11 cellular contexts compared by ENCODE assay signal in genomic region chr15:85545185-85545584, GRCh38.
A peak's percentile ranks its signal among the peaks of the same experiment; 100 is the strongest.
DNase-seq lines count a peak whose midpoint lies in the region; ATAC-seq and TF ChIP-seq lines count a peak whose summit lies in the region.
"Had no signal": no experiment of that assay in that cellular context is flagged by ENCODE, and none has a peak within 500 bp of the region (broad histone marks: within the 10 kb centered on the region; RNA-seq: fewer than 3 reads in every experiment).

No MANE protein-coding gene starts in this region.

- H3K27ac ChIP-seq in CD8-positive, alpha-beta T cell (ENCODE audit: low read depth, low read length), result no peak overlapping the region
- peak overlapping the region in 3 of 4 donors; percentile 33 to 43 (median 37) for H3K27ac ChIP-seq in gastrocnemius medialis
- H3K27ac ChIP-seq: RWPE1 had no signal

- H3K4me3 Mint-ChIP-seq in CD8-positive, alpha-beta T cell, result no peak overlapping the region

- TF ChIP-seq POLR2A in gastrocnemius medialis (IDR thresholded peaks at IDR 0.05) (no peak), erythroblast (IDR thresholded peaks at IDR 0.05; ENCODE audit: low read length) (no peak)

- no peaks in the 10 kb centered on the region for H3K9me3 Mint-ChIP-seq in CD8-positive, alpha-beta T cell

- H3K4me1 Mint-ChIP-seq in CD8-positive, alpha-beta T cell (ENCODE audit: low read depth), result peaks cover 68% of the 10 kb centered on the region

- intact Hi-C loops in CD8-positive, alpha-beta T cell (cut with DNase I, micrococcal nuclease), result no loop called here
- intact Hi-C loops in Right ventricle myocardium superior (cut with DNase I) (no loop called here), gastrocnemius medialis (cut with DNase I; ENCODE audit: low total_unique reads) (no loop called here)

- no peak for DNase-seq in CD8-positive, alpha-beta T cell
- DNase-seq in SK-MEL-5 (ENCODE audit: low read depth, low spot score) (peak; percentile 71), Right ventricle myocardium superior (no peak), gastrocnemius medialis (no peak), erythroblast (lab: John Stamatoyannopoulos, UW) (no peak), 8988T (no peak)
- no peak for DNase-seq in stimulated activated CD4-positive, alpha-beta T cell treated with anti-CD3 and anti-CD28 coated beads, Interleukin-4, amount 100 ng/mL, for 1 hour
- DNase-seq: activated CD4-positive, alpha-beta T cell treated with anti-CD3 and anti-CD28 coated beads, Interleukin-2, amount 50 U/mL, for 1 hour; NCI-H187 had no signal

- no peaks in the 10 kb centered on the region for H3K27me3 ChIP-seq in CD8-positive, alpha-beta T cell (ENCODE audit: insufficient read depth, low read length)
- H3K27me3 ChIP-seq in gastrocnemius medialis, result no peaks in the 10 kb centered on the region

- CTCF ChIA-PET in CD8-positive, alpha-beta T cell (lab: Charles Lee), result no interaction called here

- H3K36me3 Mint-ChIP-seq in CD8-positive, alpha-beta T cell, result peaks cover 42% of the 10 kb centered on the region

- no peak overlapping the region for H3K4me3 ChIP-seq in CD8-positive, alpha-beta T cell (ENCODE audit: low read depth, low read length)
- no peak overlapping the region for H3K4me3 ChIP-seq in gastrocnemius medialis

- POLR2A ChIA-PET in CD8-positive, alpha-beta T cell (lab: Charles Lee), result interaction anchor here (1.9 kb wide), 1 partner anchor 12 kb away, joined by 6 read pairs; no protein-coding TSS in a partner anchor

- peaks cover 40% of the 10 kb centered on the region for H3K4me1 ChIP-seq in CD8-positive, alpha-beta T cell (ENCODE audit: insufficient read depth, low read length)
- peaks cover 0 to 7% of the 10 kb centered on the region in 2 donors for H3K4me1 ChIP-seq in gastrocnemius medialis

- no peaks in the 10 kb centered on the region for H3K9me3 ChIP-seq in CD8-positive, alpha-beta T cell (ENCODE audit: low read length)
- H3K9me3 ChIP-seq in gastrocnemius medialis, result no peaks in the 10 kb centered on the region

- in situ Hi-C loops in SK-MEL-5 (cut with HindIII; ENCODE audit: low pct_unique_long_range_greater_than_20kb, low sequenced_read_pairs), result no loop called here
- in situ Hi-C loops in gastrocnemius medialis (cut with MboI; ENCODE audit: low sequenced_read_pairs in 4 of 4), result no loop called here

- H3K27me3 Mint-ChIP-seq in CD8-positive, alpha-beta T cell (ENCODE audit: low read depth), result no peaks in the 10 kb centered on the region

- peak overlapping the region; percentile 12 for H3K27ac Mint-ChIP-seq in CD8-positive, alpha-beta T cell

- TF ChIP-seq CTCF in CD8-positive, alpha-beta T cell (IDR thresholded peaks at IDR 0.05), result no peak
- TF ChIP-seq CTCF in gastrocnemius medialis (IDR thresholded peaks at IDR 0.05 in 4 of 5, conservative IDR thresholded peaks at IDR 0.05 in 1 of 5), result no peak

- no peaks in the 10 kb centered on the region for H3K36me3 ChIP-seq in CD8-positive, alpha-beta T cell (ENCODE audit: insufficient read depth, low read length)
- H3K36me3 ChIP-seq in gastrocnemius medialis, result no peaks in the 10 kb centered on the region

- no peak for ATAC-seq in CD8-positive, alpha-beta T cell
- peak; percentile 51 for ATAC-seq in Right ventricle myocardium superior (ENCODE audit: poor library complexity)
- peak; percentile 60 to 64 for ATAC-seq in gastrocnemius medialis
- ATAC-seq in GM18498 (IDR thresholded peaks at IDR 0.05; ENCODE audit: unreplicated experiment), result no peak

Comparison
In these comparisons a context has a peak if more than half of its experiments do, and no peak if none do; other contexts are left out.
1. ATAC-seq: peak in Right ventricle myocardium superior (single experiment) and gastrocnemius medialis (2 of 2); none in CD8-positive, alpha-beta T cell (single experiment) and GM18498 (single experiment).